ENCODE assay signal across 2 cellular contexts in the genomic region with DNA sequence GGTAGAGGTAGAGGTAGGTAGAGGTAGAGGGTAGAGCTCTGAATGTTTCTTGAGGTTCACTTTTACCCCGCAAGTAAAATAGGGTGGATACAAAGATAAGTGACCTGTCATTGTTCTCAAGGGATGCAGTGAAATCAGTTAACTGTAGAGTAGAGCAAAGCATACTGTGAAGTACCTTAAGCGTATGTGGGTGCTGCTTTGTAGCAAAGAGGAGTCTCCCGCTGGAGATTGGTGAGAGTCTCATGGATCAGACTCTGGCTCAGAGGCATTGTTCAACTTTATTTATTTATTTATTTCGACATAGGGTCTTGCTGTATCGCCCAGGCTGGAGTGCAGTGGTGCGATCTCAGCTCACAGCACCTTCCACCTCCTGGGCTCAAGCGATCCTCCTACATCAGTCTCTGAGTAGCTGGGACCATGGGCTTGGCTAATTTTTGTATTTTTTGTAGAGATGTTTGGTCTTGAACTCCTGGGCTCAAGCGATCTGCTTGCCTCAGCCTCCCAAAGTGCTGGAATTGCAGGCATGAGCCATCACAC.
TF ChIP-seq lines count a peak whose summit lies in the region.

No MANE protein-coding gene starts in this region.

TF ChIP-seq in A549, 52 proteins besides CTCF, POLR2A, EP300 and RAD21:
- no peak for TF ChIP-seq MYC (IDR thresholded peaks at IDR 0.05; ENCODE audit: borderline replicate concordance, low read length)
- 0 out of 4 replicates have a peak, but pooled peaks of 1 of the 2 experiments have one; percentile 46 for TF ChIP-seq CEBPB (IDR thresholded peaks at IDR 0.05)

TF ChIP-seq in WTC11, 78 proteins besides CTCF, POLR2A, EP300 and RAD21:
- no peak for TF ChIP-seq ZNF232 (CRISPR knock-in tag; IDR thresholded peaks at IDR 0.05)
- TF ChIP-seq NR3C1 (CRISPR knock-in tag; conservative IDR thresholded peaks at IDR 0.05; ENCODE audit: low read depth) = no peak
- peak; percentile 84 for TF ChIP-seq ZNF121 (CRISPR knock-in tag; IDR thresholded peaks at IDR 0.05)
